In genomic region chr2:28750316-28751101, GRCh38 we compare ENCODE assay signal across 3 cellular contexts.
A peak's percentile ranks its signal among the peaks of the same experiment; 100 is the strongest.
TF ChIP-seq lines count a peak whose summit lies in the region.

No MANE protein-coding gene starts in this region.

TF ChIP-seq in GM23338, 12 proteins besides CTCF, POLR2A, EP300 and RAD21 (continues in another document):
- no peak for TF ChIP-seq REST (IDR thresholded peaks at IDR 0.05; ENCODE audit: unreplicated experiment)
- TF ChIP-seq EZH2 (IDR thresholded peaks at IDR 0.05; ENCODE audit: low read depth, unreplicated experiment) = no peak
- no peak for TF ChIP-seq CREB1 (CRISPR knock-in tag; IDR thresholded peaks at IDR 0.05; ENCODE audit: low read depth)
- no peak for TF ChIP-seq STAT1 (IDR thresholded peaks at IDR 0.05; ENCODE audit: unreplicated experiment)
- TF ChIP-seq ZNF331 (CRISPR knock-in tag; IDR thresholded peaks at IDR 0.05; ENCODE audit: low read depth) = no peak
- TF ChIP-seq JUNB (IDR thresholded peaks at IDR 0.05; ENCODE audit: unreplicated experiment) = no peak

TF ChIP-seq in SK-N-SH, 30 proteins besides CTCF, POLR2A, EP300 and RAD21:
- TF ChIP-seq MXI1 (IDR thresholded peaks at IDR 0.05; ENCODE audit: low read depth, low read length) (0 out of 2 replicates have a peak, but pooled peaks have one; percentile 29), ELF1 (IDR thresholded peaks at IDR 0.05) (no peak), ZBTB33 (IDR thresholded peaks at IDR 0.05; ENCODE audit: borderline replicate concordance, low read depth) (no peak), USF2 (IDR thresholded peaks at IDR 0.05; ENCODE audit: borderline replicate concordance, low read depth, low read length) (no peak), GABPA (IDR thresholded peaks at IDR 0.05; ENCODE audit: low read depth) (no peak), TEAD4 (IDR thresholded peaks at IDR 0.05; ENCODE audit: borderline replicate concordance, insufficient read depth) (no peak)

TF ChIP-seq in HepG2, 621 proteins besides CTCF, POLR2A, EP300 and RAD21:
- peak; percentile 23 for TF ChIP-seq TEAD3 (CRISPR knock-in tag; optimal IDR thresholded peaks at IDR 0.05; ENCODE audit: borderline replicate concordance)
- TF ChIP-seq CENPT (CRISPR knock-in tag; IDR thresholded peaks at IDR 0.05; ENCODE audit: low read depth) = no peak
- TF ChIP-seq STAT6 (CRISPR knock-in tag; IDR thresholded peaks at IDR 0.05; ENCODE audit: borderline replicate concordance) = 0 out of 2 replicates have a peak, but pooled peaks have one; percentile 5
- TF ChIP-seq GPBP1L1 (CRISPR knock-in tag; IDR thresholded peaks at IDR 0.05) = no peak
- TF ChIP-seq MBD4 (IDR thresholded peaks at IDR 0.05; ENCODE audit: borderline replicate concordance, low read length) = peak; percentile 77; the same call in 1 of the 2 replicates
- TF ChIP-seq CEBPB (IDR thresholded peaks at IDR 0.05; ENCODE audit: borderline replicate concordance, low read depth, low read length) = peak; percentile 49; the same call in 1 of the 2 replicates
- TF ChIP-seq CEBPG (CRISPR knock-in tag; IDR thresholded peaks at IDR 0.05) = peak; percentile 25
- no peak for TF ChIP-seq ZNF382 (CRISPR knock-in tag; IDR thresholded peaks at IDR 0.05; ENCODE audit: borderline replicate concordance)
- TF ChIP-seq ZKSCAN5 (CRISPR knock-in tag; IDR thresholded peaks at IDR 0.05) = 0 out of 2 replicates have a peak, but pooled peaks have one; percentile 9
- TF ChIP-seq ATF1 (CRISPR knock-in tag; IDR thresholded peaks at IDR 0.05) = peak; percentile 14; the same call in 1 of the 2 replicates
- TF ChIP-seq ZNF333 (CRISPR knock-in tag; IDR thresholded peaks at IDR 0.05; ENCODE audit: borderline replicate concordance) = no peak
- TF ChIP-seq SKIL (CRISPR knock-in tag; IDR thresholded peaks at IDR 0.05; ENCODE audit: borderline replicate concordance) = 0 out of 2 replicates have a peak, but pooled peaks have one; percentile 14
- TF ChIP-seq ZNF577 (CRISPR knock-in tag; IDR thresholded peaks at IDR 0.05; ENCODE audit: borderline replicate concordance, low read depth) = 0 out of 2 replicates have a peak, but pooled peaks have one; percentile 17
